Comparison of ENCODE assay signal across 32 cellular contexts in the genomic region with DNA sequence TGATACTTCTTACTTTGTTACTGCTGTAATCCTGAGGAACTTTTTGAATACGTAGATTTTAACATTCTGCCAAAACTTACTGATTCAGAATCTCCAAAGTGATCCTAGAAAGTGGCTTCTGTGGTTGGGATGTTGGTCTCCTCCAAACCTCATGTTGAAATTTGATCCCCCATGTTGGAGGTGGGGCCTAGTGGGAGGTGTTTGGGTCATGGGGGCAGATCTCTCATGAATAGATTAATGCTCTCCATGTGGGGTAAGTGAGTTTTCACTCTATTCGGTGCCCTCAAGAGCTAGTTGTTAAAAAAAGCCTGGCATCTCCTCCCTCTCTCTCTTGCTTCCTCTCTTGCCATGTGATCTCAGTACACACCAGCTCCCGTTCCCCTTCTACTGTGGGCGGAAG.
"Had no signal": no experiment of that assay in that cellular context is flagged by ENCODE, and none has a peak within 500 bp of the region (broad histone marks: within the 10 kb centered on the region; RNA-seq: fewer than 3 reads in every experiment).

No MANE protein-coding gene starts in this region.

- H3K27ac Mint-ChIP-seq: activated CD4-positive, alpha-beta memory T cell treated with anti-CD3 and anti-CD28 coated beads for 36 hours; activated CD4-positive, alpha-beta T cell treated with anti-CD3 and anti-CD28 coated beads, Interleukin-2, amount 10 ng/mL, durations not matched to agents 24 days and 14 days; activated T-cell treated with anti-CD3 and anti-CD28 coated beads, Interleukin-2, amount 50 U/mL, for 24 hours; dendritic cell treated with granulocyte-macrophage colony-stimulating factor and Interleukin-4, amounts not matched to agents 40 ng/mL and 50 ng/mL, for 4 days; immature natural killer cell; naive thymus-derived CD4-positive, alpha-beta T cell; stimulated activated naive CD8-positive, alpha-beta T cell treated with anti-CD3 and anti-CD28 coated beads, Interleukin-15, Interleukin-2, amounts not matched to agents 100 ng/mL and 50 ng/mL, for 24 hours had no signal

- H3K27me3 ChIP-seq: esophagus muscularis mucosa, foreskin keratinocyte, heart left ventricle had no signal

- H3K9me3 Mint-ChIP-seq: activated CD4-positive, alpha-beta memory T cell treated with anti-CD3 and anti-CD28 coated beads for 36 hours; activated CD4-positive, alpha-beta T cell treated with anti-CD3 and anti-CD28 coated beads, Interleukin-2, amount 10 ng/mL, durations not matched to agents 24 days and 14 days had no signal

- H3K27ac ChIP-seq: esophagus muscularis mucosa, foreskin keratinocyte, heart left ventricle, pancreas, prostate gland, skin epidermis, thoracic aorta, WERI-Rb-1 had no signal

- H3K4me1 ChIP-seq: foreskin keratinocyte, heart left ventricle, pancreas, prostate gland had no signal

- ATAC-seq: foreskin keratinocyte; heart left ventricle; left colon; naive thymus-derived CD4-positive, alpha-beta T cell; pancreas; sciatic nerve had no signal

- DNase-seq: activated CD4-positive, alpha-beta memory T cell treated with anti-CD3 and anti-CD28 coated beads for 36 hours; activated CD4-positive, alpha-beta T cell treated with anti-CD3 and anti-CD28 coated beads, Interleukin-2, amount 10 ng/mL, durations not matched to agents 24 days and 14 days; activated CD4-positive, CD25-positive, alpha-beta regulatory T cell treated with anti-CD3 and anti-CD28 coated beads, Interleukin-2, amount 50 U/mL, for 72 hours; activated CD8-positive, alpha-beta memory T cell treated with anti-CD3 and anti-CD28 coated beads, Interleukin-2, amount 50 U/mL, for 48 hours; activated gamma-delta T cell; activated naive CD4-positive, alpha-beta T cell treated with anti-CD3 and anti-CD28 coated beads, Interleukin-2, amount 50 U/mL, for 16 hours; activated T-cell treated with anti-CD3 and anti-CD28 coated beads, Interleukin-2, amount 50 U/mL, for 24 hours; amygdala; central memory CD4-positive, alpha-beta T cell; foreskin keratinocyte; heart left ventricle; hypothalamus; immature natural killer cell; kidney; left colon; mammary epithelial cell; naive thymus-derived CD4-positive, alpha-beta T cell; nucleus accumbens; pancreas; retina; stimulated activated CD4-positive, alpha-beta T cell treated with anti-CD3 and anti-CD28 coated beads, Interleukin-12 subunit alpha, Interleukin-12 subunit beta, amount 100 ng/mL, for 4 hours; stimulated activated CD4-positive, alpha-beta T cell treated with anti-CD3 and anti-CD28 coated beads, Interleukin-4, amount 100 ng/mL, for 1 hour; trophoblast cell; WERI-Rb-1 had no signal

- H3K36me3 Mint-ChIP-seq: activated CD4-positive, alpha-beta memory T cell treated with anti-CD3 and anti-CD28 coated beads for 36 hours; immature natural killer cell; naive thymus-derived CD4-positive, alpha-beta T cell had no signal

- H3K4me3 Mint-ChIP-seq: activated CD4-positive, alpha-beta memory T cell treated with anti-CD3 and anti-CD28 coated beads for 36 hours; activated CD4-positive, alpha-beta T cell treated with anti-CD3 and anti-CD28 coated beads, Interleukin-2, amount 10 ng/mL, durations not matched to agents 24 days and 14 days; activated T-cell treated with anti-CD3 and anti-CD28 coated beads, Interleukin-2, amount 50 U/mL, for 24 hours; dendritic cell treated with granulocyte-macrophage colony-stimulating factor and Interleukin-4, amounts not matched to agents 40 ng/mL and 50 ng/mL, for 4 days; immature natural killer cell; naive thymus-derived CD4-positive, alpha-beta T cell; neural crest cell; stimulated activated naive CD8-positive, alpha-beta T cell treated with anti-CD3 and anti-CD28 coated beads, Interleukin-15, Interleukin-2, amounts not matched to agents 100 ng/mL and 50 ng/mL, for 24 hours had no signal

- H3K36me3 ChIP-seq: esophagus muscularis mucosa, heart left ventricle, pancreas, prostate gland, thoracic aorta, WERI-Rb-1 had no signal

- H3K4me3 ChIP-seq: esophagus muscularis mucosa, heart left ventricle, pancreas, prostate gland, skin epidermis, thoracic aorta had no signal

- H3K4me1 Mint-ChIP-seq: activated CD4-positive, alpha-beta T cell treated with anti-CD3 and anti-CD28 coated beads, Interleukin-2, amount 10 ng/mL, durations not matched to agents 24 days and 14 days; immature natural killer cell; naive thymus-derived CD4-positive, alpha-beta T cell had no signal
